Comparison of ENCODE assay signal across 14 cellular contexts in the genomic region with DNA sequence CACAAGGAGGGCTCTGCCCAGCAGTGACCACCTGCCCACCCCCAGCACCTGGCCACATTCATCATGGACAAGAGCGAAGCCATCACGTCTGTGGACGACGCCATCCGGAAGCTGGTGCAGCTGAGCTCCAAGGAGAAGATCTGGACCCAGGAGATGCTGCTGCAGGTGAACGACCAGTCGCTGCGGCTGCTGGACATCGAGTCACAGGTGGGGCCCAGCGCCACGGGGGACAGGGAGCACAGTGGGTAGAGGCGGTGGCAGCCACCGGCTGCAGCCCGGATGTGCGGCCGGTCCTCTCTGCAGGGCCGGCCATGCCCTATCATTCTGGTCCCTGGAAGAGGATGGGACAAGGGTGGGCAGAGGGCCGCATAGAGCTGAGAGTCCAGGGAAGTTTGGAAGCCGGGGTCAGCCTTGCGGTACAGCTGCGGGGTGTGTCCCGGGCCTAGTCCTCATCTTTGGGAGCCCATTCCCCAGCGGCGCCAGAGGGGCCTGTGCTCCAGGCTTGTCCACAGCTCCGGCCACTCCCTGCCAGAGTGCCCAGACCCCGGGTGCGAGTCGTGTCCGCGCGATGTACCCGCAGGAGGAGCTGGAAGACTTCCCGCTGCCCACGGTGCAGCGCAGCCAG. TPM values are rescaled to one million over a fixed set of nuclear protein-coding genes. Genes with fewer than 3 reads are reported as not detected.
DNase-seq lines count a peak whose midpoint lies in the region; ATAC-seq, FAIRE-seq and TF ChIP-seq lines count a peak whose summit lies in the region.
"Had no signal": no experiment of that assay in that cellular context is flagged by ENCODE, and none has a peak within 500 bp of the region (broad histone marks: within the 10 kb centered on the region; RNA-seq: fewer than 3 reads in every experiment).

No MANE protein-coding gene starts in this region.

- ATAC-seq in K562 (no peak), HG03469 (IDR thresholded peaks at IDR 0.05; ENCODE audit: unreplicated experiment) (no peak), GM21381 (IDR thresholded peaks at IDR 0.05; ENCODE audit: unreplicated experiment) (no peak)
- no peak for ATAC-seq in naive thymus-derived CD4-positive, alpha-beta T cell

- H3K9ac ChIP-seq in BLaER1, result no peak overlapping the region
- H3K9ac ChIP-seq in H9 (ENCODE audit: extremely low read depth, insufficient read length, low read length), result no peak overlapping the region
- peak overlapping the region in 1 of 2 experiments; percentile 76; a peak in 1 of 4 replicates for H3K9ac ChIP-seq in K562 (ENCODE audit: insufficient read depth in 1 of 2, low read depth in 2 of 2, low read length in 2 of 2)

- 0 out of 2 replicates have a peak overlapping the region, but pooled peaks have one; percentile 34 for H3K14ac ChIP-seq in H9 (ENCODE audit: insufficient read depth, low read length)

- BruUV-seq in K562 (replicated peaks; lab: Mats Ljungman, UMichigan), result no TSS peak

- no peak overlapping the region for H2BK20ac ChIP-seq in H9 (ENCODE audit: low read depth, low read length, poor library complexity, severe bottlenecking)

- no peaks in the 10 kb centered on the region for H3K23me2 ChIP-seq in H9 (ENCODE audit: insufficient read length, low read depth, low read length, poor library complexity, severe bottlenecking)

- H2BK120ac ChIP-seq in H9 (ENCODE audit: low read depth, low read length, poor library complexity, severe bottlenecking), result no peak overlapping the region

- no peak overlapping the region for H3K4ac ChIP-seq in H9 (ENCODE audit: low read depth, low read length)

- no peak overlapping the region for H2BK15ac ChIP-seq in H9 (ENCODE audit: low read depth, low read length)

- H3K4me1 Mint-ChIP-seq in H9, result peaks cover 3 to 20% of the 10 kb centered on the region in 2 experiments; a peak in 3 of 4 replicates
- H3K4me1 Mint-ChIP-seq in naive thymus-derived CD4-positive, alpha-beta T cell, result peaks cover 6 to 15% (median 10%) of the 10 kb centered on the region in 7 donors

- TF ChIP-seq EP300 in K562 (IDR thresholded peaks at IDR 0.05; ENCODE audit: low read length), result no peak
- TF ChIP-seq EP300 in tibial nerve (IDR thresholded peaks at IDR 0.05), result no peak

- H4K20me1 ChIP-seq in BLaER1 (peaks cover 17% of the 10 kb centered on the region), H9 (ENCODE audit: control insufficient read depth, insufficient read depth, insufficient read length) (no peaks in the 10 kb centered on the region), K562 (replicated peaks; ENCODE audit: control insufficient read depth, insufficient read depth, low read length) (no peaks in the 10 kb centered on the region; the same call in 1 of the 2 replicates)

- H3K36me3 ChIP-seq in BLaER1 (no peaks in the 10 kb centered on the region), K562 (ENCODE audit: control insufficient read depth, insufficient read depth, low read length) (no peaks in the 10 kb centered on the region), tibial nerve (peaks cover 0 to 17% (median 0%) of the 10 kb centered on the region in 3 donors)
- H3K36me3 ChIP-seq in naive thymus-derived CD4-positive, alpha-beta T cell (ENCODE audit: control insufficient read depth in 2 of 3, insufficient read depth in 3 of 3, low read length in 3 of 3), result no peaks in the 10 kb centered on the region
- H3K36me3 ChIP-seq: brain microvascular endothelial cell, heart left ventricle had no signal

- DNase-seq in H9 (no peak), K562 (ENCODE audit: extremely low read depth in 1 of 4, low spot score in 3 of 4) (peak in 1 of 4 experiments; percentile 4), tibial nerve (ENCODE audit: low spot score in 2 of 2) (no peak), GOT3 (lab: John Stamatoyannopoulos, UW) (no peak)
- DNase-seq in naive thymus-derived CD4-positive, alpha-beta T cell, result no peak
- DNase-seq: brain microvascular endothelial cell, NCI-H2171 treated with DMSO at 0.1 percent for 48 hours had no signal

- H3K9me3 Mint-ChIP-seq in H9, result peaks cover 6 to 7% of the 10 kb centered on the region in 2 experiments
- peaks cover 0 to 8% (median 2%) of the 10 kb centered on the region in 11 donors for H3K9me3 Mint-ChIP-seq in naive thymus-derived CD4-positive, alpha-beta T cell
- H3K9me3 Mint-ChIP-seq: stimulated activated naive CD8-positive, alpha-beta T cell treated with anti-CD3 and anti-CD28 coated beads, Interleukin-15, Interleukin-2, amounts not matched to agents 100 ng/mL and 50 ng/mL, for 24 hours had no signal

- no peak overlapping the region for H4K8ac ChIP-seq in H9 (replicated peaks; ENCODE audit: insufficient read length, low read depth, low read length)

- H2AK5ac ChIP-seq in H9 (ENCODE audit: insufficient read length, low read length), result no peak overlapping the region

- H3K36me3 Mint-ChIP-seq in H9 (ENCODE audit: insufficient read depth in 1 of 3, low read depth in 3 of 3), result peaks cover 2 to 15% (median 3%) of the 10 kb centered on the region in 3 experiments; a peak in 5 of 7 replicates
- H3K36me3 Mint-ChIP-seq in naive thymus-derived CD4-positive, alpha-beta T cell, result peaks cover 0 to 3% (median 0%) of the 10 kb centered on the region in 5 donors

- TF ChIP-seq POLR2A in K562 (conservative IDR thresholded peaks at IDR 0.05) (no peak), tibial nerve (IDR thresholded peaks at IDR 0.05) (no peak)

- no peaks in the 10 kb centered on the region for H3K27me3 Mint-ChIP-seq in H9 (ENCODE audit: low read depth)
- peaks cover 0 to 43% (median 20%) of the 10 kb centered on the region in 5 donors for H3K27me3 Mint-ChIP-seq in naive thymus-derived CD4-positive, alpha-beta T cell

- H3K79me2 ChIP-seq in H9 (ENCODE audit: insufficient read depth, low read length) (no peaks in the 10 kb centered on the region), K562 (ENCODE audit: control insufficient read depth, insufficient read depth, low read length) (no peaks in the 10 kb centered on the region)

- no peak overlapping the region for H3K23ac ChIP-seq in H9 (ENCODE audit: insufficient read length, low read depth, low read length)

- H3K4me2 ChIP-seq in BLaER1 (peak overlapping the region; percentile 95), H9 (ENCODE audit: insufficient read depth, insufficient read length, low read length) (peak overlapping the region; percentile 51), K562 (ENCODE audit: insufficient read depth, low read length) (no peak overlapping the region)

- no peak for FAIRE-seq in K562 (lab: Jason Lieb, UNC)
- FAIRE-seq: G401.6, GM18507 had no signal

- H3K27ac Mint-ChIP-seq in H9, result no peak overlapping the region
- H3K27ac Mint-ChIP-seq in naive thymus-derived CD4-positive, alpha-beta T cell, result no peak overlapping the region
- H3K27ac Mint-ChIP-seq: stimulated activated naive CD8-positive, alpha-beta T cell treated with anti-CD3 and anti-CD28 coated beads, Interleukin-15, Interleukin-2, amounts not matched to agents 100 ng/mL and 50 ng/mL, for 24 hours had no signal

- H2BK5ac ChIP-seq in H9 (ENCODE audit: insufficient read length, low read length), result no peak overlapping the region

- in situ Hi-C loops in K562 (cut with MboI), result no loop called here

- no peak overlapping the region for H2BK12ac ChIP-seq in H9 (ENCODE audit: insufficient read length, low read depth, low read length)

- no CpG with 5 or more reads among the region's 35 CpGs for WGBS in H9 (ENCODE audit: extremely low coverage, insufficient read length, low lambda C conversion rate)
- WGBS in K562 (ENCODE audit: insufficient coverage, low coverage, missing lambda C conversion rate), result 70% methylated on average over 33 of the region's 35 CpGs
- 68 to 75% methylated on average over 23 to 30 of the region's 35 CpGs for WGBS in tibial nerve, 2 donors

- H3T11ph ChIP-seq in H9 (ENCODE audit: low read length), result no peak overlapping the region

- H3K27me3 ChIP-seq in BLaER1, result peaks cover 51% of the 10 kb centered on the region
- no peaks in the 10 kb centered on the region for H3K27me3 ChIP-seq in H9 (ENCODE audit: insufficient read depth, low read length)
- no peaks in the 10 kb centered on the region; a peak in 1 of 5 replicates for H3K27me3 ChIP-seq in K562 (ENCODE audit: control insufficient read depth in 2 of 2, insufficient read depth in 2 of 2, low read length in 2 of 2)
- H3K27me3 ChIP-seq in naive thymus-derived CD4-positive, alpha-beta T cell (ENCODE audit: control insufficient read depth in 2 of 2, insufficient read depth in 2 of 2, low read length in 2 of 2), result no peaks in the 10 kb centered on the region
- peaks cover 0 to 33% of the 10 kb centered on the region in 2 donors for H3K27me3 ChIP-seq in tibial nerve

- POLR2A ChIA-PET in K562 (lab: Yijun Ruan, JAX), result interaction anchor here (1.0 kb wide), 1 partner anchor 9 kb away, joined by 3 read pairs; no protein-coding TSS in a partner anchor
- POLR2A ChIA-PET in naive thymus-derived CD4-positive, alpha-beta T cell (lab: Charles Lee), result interaction anchor here (0.5 to 1.9 kb wide), 4 partner anchors 15 to 151 kb away, joined by 3 to 10 read pairs (median 3); a partner anchor contains a TSS

- CTCF ChIA-PET in K562 (lab: Yijun Ruan, JAX; ENCODE audit: low intra/inter-chr PET ratio), result no interaction called here
- CTCF ChIA-PET in naive thymus-derived CD4-positive, alpha-beta T cell (lab: Charles Lee), result interaction anchor here (1.0 kb wide), 2 partner anchors 39 to 57 kb away, joined by 3 to 5 read pairs; no protein-coding TSS in a partner anchor

- peaks cover 35% of the 10 kb centered on the region for H3K4me1 ChIP-seq in BLaER1
- H3K4me1 ChIP-seq in H9 (ENCODE audit: insufficient read depth, low read length), result no peaks in the 10 kb centered on the region
- H3K4me1 ChIP-seq in K562 (replicated peaks in 1 of 2; ENCODE audit: control insufficient read depth in 2 of 2, insufficient read depth in 2 of 2, low read length in 2 of 2), result peaks cover 4 to 54% of the 10 kb centered on the region in 2 experiments
- H3K4me1 ChIP-seq in naive thymus-derived CD4-positive, alpha-beta T cell (ENCODE audit: control insufficient read depth in 2 of 2, insufficient read depth in 2 of 2, low read length in 2 of 2), result peaks cover 8 to 21% of the 10 kb centered on the region in 2 donors
- H3K4me1 ChIP-seq in tibial nerve, result peaks cover 0 to 30% (median 20%) of the 10 kb centered on the region in 4 donors

- no peaks in the 10 kb centered on the region for H3K79me1 ChIP-seq in H9 (ENCODE audit: insufficient read depth, low read depth, low read length, poor library complexity, severe bottlenecking)

- TF ChIP-seq CTCF in H9 (conservative IDR thresholded peaks at IDR 0.05), result no peak
- no peak for TF ChIP-seq CTCF in K562 (IDR thresholded peaks at IDR 0.05 in 2 of 3, conservative IDR thresholded peaks at IDR 0.05 in 1 of 3; ENCODE audit: insufficient read depth in 2 of 3, low read depth in 1 of 3, low read length in 3 of 3)
- no peak for TF ChIP-seq CTCF in tibial nerve (IDR thresholded peaks at IDR 0.05)

- H3K4me3 ChIP-seq in BLaER1 (peak overlapping the region; percentile 59), K562 (no peak overlapping the region), tibial nerve (peak overlapping the region in 2 of 4 donors; percentile 34 to 41)
- H3K4me3 ChIP-seq in naive thymus-derived CD4-positive, alpha-beta T cell (ENCODE audit: low read length), result no peak overlapping the region

- H4K5ac ChIP-seq in H9 (ENCODE audit: insufficient read length, low read depth, low read length), result no peak overlapping the region

- no peaks in the 10 kb centered on the region for H3K9me1 ChIP-seq in K562 (ENCODE audit: control insufficient read depth, insufficient read depth, low read length)

- no peak overlapping the region for H4K91ac ChIP-seq in H9 (ENCODE audit: insufficient read length, low read depth, low read length)

- H3K56ac ChIP-seq in H9 (ENCODE audit: insufficient read length, low read depth, low read length), result no peak overlapping the region

- H3K18ac ChIP-seq in H9 (ENCODE audit: insufficient read length, low read depth, low read length), result peak overlapping the region; percentile 17

- H3K27ac ChIP-seq in BLaER1 (no peak overlapping the region), H9 (ENCODE audit: insufficient read length, low read depth, low read length) (no peak overlapping the region), K562 (ENCODE audit: extremely low read depth, low read depth, low read length) (no peak overlapping the region), tibial nerve (peak overlapping the region in 1 of 4 donors; percentile 11)
- H3K27ac ChIP-seq in naive thymus-derived CD4-positive, alpha-beta T cell (ENCODE audit: low read depth, low read length), result no peak overlapping the region
- H3K27ac ChIP-seq: brain microvascular endothelial cell, heart left ventricle had no signal

- intact Hi-C loops in K562 (cut with micrococcal nuclease), result no loop called here
- intact Hi-C loops in naive thymus-derived CD4-positive, alpha-beta T cell (cut with micrococcal nuclease), result loop anchor here (5.0 to 10.0 kb wide), 3 partner anchors 183 to 313 kb away; a partner anchor contains a TSS

- TF ChIP-seq RAD21 in K562 (CRISPR knock-in tag; conservative IDR thresholded peaks at IDR 0.05 in 1 of 2, IDR thresholded peaks at IDR 0.05 in 1 of 2), result no peak

- H2AFZ ChIP-seq in H9 (ENCODE audit: low read length), result no peak overlapping the region
- H2AFZ ChIP-seq in K562 (ENCODE audit: low read depth, low read length), result 0 out of 2 replicates have a peak overlapping the region, but pooled peaks have one; percentile 14

- H3K9me3 ChIP-seq in BLaER1 (no peaks in the 10 kb centered on the region), H9 (ENCODE audit: control insufficient read depth, low read depth, low read length) (no peaks in the 10 kb centered on the region), K562 (replicated peaks; ENCODE audit: control insufficient read depth, insufficient read depth, low read depth, low read length) (no peaks in the 10 kb centered on the region), tibial nerve (no peaks in the 10 kb centered on the region)
- H3K9me3 ChIP-seq in naive thymus-derived CD4-positive, alpha-beta T cell (ENCODE audit: control insufficient read depth in 2 of 3, low read length in 3 of 3), result no peaks in the 10 kb centered on the region

- peak overlapping the region; percentile 41 to 71; a peak in 3 of 5 replicates for H3K4me3 Mint-ChIP-seq in H9
- H3K4me3 Mint-ChIP-seq in naive thymus-derived CD4-positive, alpha-beta T cell, result peak overlapping the region in 6 of 10 donors; percentile 17 to 79 (median 55)
- H3K4me3 Mint-ChIP-seq: stimulated activated naive CD8-positive, alpha-beta T cell treated with anti-CD3 and anti-CD28 coated beads, Interleukin-15, Interleukin-2, amounts not matched to agents 100 ng/mL and 50 ng/mL, for 24 hours had no signal

RNA-seq across cellular contexts. Expression of a gene that starts 14.1 kb away (rescaled TPM):
- total RNA-seq in H9 (2021) (92.8 and 101 TPM in 2 replicates), K562 (2014; rRNA removed) (13.1 and 17.0 TPM in 2 replicates), K562 (2014; rRNA removed; fragmentation: Illumina TruSeq; extraction: Trizol) (2.5 and 3.7 TPM in 2 replicates), K562 (2015; rRNA removed; fragmentation: Illumina TruSeq; extraction: Trizol) (3.1 and 3.8 TPM in 2 replicates), K562 (2021) (8.6 and 10.4 TPM in 2 replicates), tibial nerve (10 to 100 TPM; 29.1 to 48.0 (median 32.7) TPM)
- 22.1 and 75.1 TPM in 2 replicates for total RNA-seq in K562 (2011; cell fraction: chromatin; rRNA removed; ENCODE audit: low replicate concordance)
- 35.8 and 51.2 TPM in 2 replicates for total RNA-seq in K562 (2011; cell fraction: nucleolus; rRNA removed)
- 21.0 and 26.5 TPM in 2 replicates for total RNA-seq in K562 (2011; cell fraction: nucleoplasm; rRNA removed)
- polyA plus RNA-seq in K562 (2011; rRNA removed) (12.2 and 19.8 TPM in 2 replicates), K562 (2014; fragmentation: Illumina TruSeq; extraction: Trizol) (3.3 and 5.9 TPM in 2 replicates), K562 (2014; fragmentation: Nextera tagmentation; extraction: Ambion mirVana) (1 to 10 TPM in 1 of 2 experiments, under 1 TPM in 1; 0.75 to 1.2 TPM), K562 (2014; rRNA removed) (10.4 and 16.3 TPM in 2 replicates)
- 11.7 and 16.0 TPM in 2 replicates for polyA plus RNA-seq in K562 (2011; cell fraction: cytosol; rRNA removed)
- polyA plus RNA-seq in K562 (2011; cell fraction: nucleus; rRNA removed), result 98.5 and 118 TPM in 2 replicates
- polyA plus RNA-seq in K562 (2012), result 9.6 and 10.7 TPM in 2 replicates
- 3.1 and 5.6 TPM in 2 replicates for polyA minus RNA-seq in K562 (2011; rRNA and poly(A)+ RNA removed)
- 10.0 and 10.5 TPM in 2 replicates for polyA minus RNA-seq in K562 (2011; cell fraction: cytosol; rRNA and poly(A)+ RNA removed)
- 7.7 and 12.1 TPM in 2 replicates for polyA minus RNA-seq in K562 (2011; cell fraction: nucleus; rRNA and poly(A)+ RNA removed)
- 10 to 100 TPM in 3 of 5 experiments, 1 to 10 TPM in 2; 7.2 to 16.6 (median 10.9) TPM for total RNA-seq in naive thymus-derived CD4-positive, alpha-beta T cell
- polyA plus RNA-seq in naive thymus-derived CD4-positive, alpha-beta T cell, result 1 to 10 TPM; 4.5 to 4.6 TPM

RNA-seq across cellular contexts. Expression of a gene that starts 24.5 kb away (rescaled TPM):
- total RNA-seq in H9 (2021) (15.3 and 23.6 TPM in 2 replicates), K562 (2014; rRNA removed) (16.9 and 18.4 TPM in 2 replicates), K562 (2014; rRNA removed; fragmentation: Illumina TruSeq; extraction: Trizol) (9.4 and 11.0 TPM in 2 replicates), K562 (2015; rRNA removed; fragmentation: Illumina TruSeq; extraction: Trizol) (7.8 and 8.8 TPM in 2 replicates), K562 (2021) (14.2 and 14.6 TPM in 2 replicates), tibial nerve (10 to 100 TPM; 15.3 to 43.9 (median 38.1) TPM)
- 42.2 and 91.7 TPM in 2 replicates for total RNA-seq in K562 (2011; cell fraction: chromatin; rRNA removed; ENCODE audit: low replicate concordance)
- 45.0 and 58.9 TPM in 2 replicates for total RNA-seq in K562 (2011; cell fraction: nucleolus; rRNA removed)
- total RNA-seq in K562 (2011; cell fraction: nucleoplasm; rRNA removed), result 50.4 and 62.3 TPM in 2 replicates
- polyA plus RNA-seq in K562 (2011; rRNA removed) (26.3 and 30.1 TPM in 2 replicates), K562 (2014; fragmentation: Illumina TruSeq; extraction: Trizol) (12.4 and 14.1 TPM in 2 replicates), K562 (2014; fragmentation: Nextera tagmentation; extraction: Ambion mirVana) (1 to 10 TPM; 5.1 to 6.3 TPM), K562 (2014; rRNA removed) (25.1 and 38.3 TPM in 2 replicates)
- polyA plus RNA-seq in K562 (2011; cell fraction: cytosol; rRNA removed), result 30.7 and 33.7 TPM in 2 replicates
- 51.3 and 73.6 TPM in 2 replicates for polyA plus RNA-seq in K562 (2011; cell fraction: nucleus; rRNA removed)
- polyA plus RNA-seq in K562 (2012), result 22.7 and 27.4 TPM in 2 replicates
- polyA minus RNA-seq in K562 (2011; rRNA and poly(A)+ RNA removed), result 5.0 and 6.4 TPM in 2 replicates
- 4.3 and 4.9 TPM in 2 replicates for polyA minus RNA-seq in K562 (2011; cell fraction: cytosol; rRNA and poly(A)+ RNA removed)
- 9.6 and 11.2 TPM in 2 replicates for polyA minus RNA-seq in K562 (2011; cell fraction: nucleus; rRNA and poly(A)+ RNA removed)
- 10 to 100 TPM; 26.2 to 44.3 (median 40.4) TPM for total RNA-seq in naive thymus-derived CD4-positive, alpha-beta T cell
- 10 to 100 TPM; 31.4 to 37.8 TPM for polyA plus RNA-seq in naive thymus-derived CD4-positive, alpha-beta T cell

RNA-seq across cellular contexts. Expression of a gene that starts 25.1 kb away (rescaled TPM):
- total RNA-seq in H9 (2021), result 67.3 and 68.6 TPM in 2 replicates
- 68.2 and 200 TPM in 2 replicates for total RNA-seq in K562 (2011; cell fraction: chromatin; rRNA removed; ENCODE audit: low replicate concordance)
- total RNA-seq in K562 (2011; cell fraction: nucleolus; rRNA removed), result 95.7 and 111 TPM in 2 replicates
- 50.3 and 71.3 TPM in 2 replicates for total RNA-seq in K562 (2011; cell fraction: nucleoplasm; rRNA removed)
- total RNA-seq in K562 (2014; rRNA removed), result 46.9 and 58.7 TPM in 2 replicates
- total RNA-seq in K562 (2014; rRNA removed; fragmentation: Illumina TruSeq; extraction: Trizol), result 13.3 and 20.4 TPM in 2 replicates
- total RNA-seq in K562 (2015; rRNA removed; fragmentation: Illumina TruSeq; extraction: Trizol), result 26.8 and 27.3 TPM in 2 replicates
- total RNA-seq in K562 (2021), result 64.2 and 69.1 TPM in 2 replicates
- 27.5 and 39.1 TPM in 2 replicates for polyA plus RNA-seq in K562 (2011; rRNA removed)
- polyA plus RNA-seq in K562 (2011; cell fraction: cytosol; rRNA removed), result 45.8 and 77.2 TPM in 2 replicates
- polyA plus RNA-seq in K562 (2011; cell fraction: nucleus; rRNA removed), result 28.4 and 56.6 TPM in 2 replicates
- 33.6 and 47.2 TPM in 2 replicates for polyA plus RNA-seq in K562 (2012)
- 26.3 and 33.7 TPM in 2 replicates for polyA plus RNA-seq in K562 (2014; fragmentation: Illumina TruSeq; extraction: Trizol)
- 1 to 10 TPM; 2.0 to 3.6 TPM for polyA plus RNA-seq in K562 (2014; fragmentation: Nextera tagmentation; extraction: Ambion mirVana)
- 52.7 and 62.6 TPM in 2 replicates for polyA plus RNA-seq in K562 (2014; rRNA removed)
- polyA minus RNA-seq in K562 (2011; rRNA and poly(A)+ RNA removed), result 16.7 and 25.1 TPM in 2 replicates
- 39.4 and 45.8 TPM in 2 replicates for polyA minus RNA-seq in K562 (2011; cell fraction: cytosol; rRNA and poly(A)+ RNA removed)
- polyA minus RNA-seq in K562 (2011; cell fraction: nucleus; rRNA and poly(A)+ RNA removed), result 22.2 and 28.8 TPM in 2 replicates
- total RNA-seq in naive thymus-derived CD4-positive, alpha-beta T cell, result 100 to 1,000 TPM in 1 of 5 experiments, 10 to 100 TPM in 4; 44.5 to 117 (median 54.2) TPM
- 10 to 100 TPM; 33.0 to 71.8 TPM for polyA plus RNA-seq in naive thymus-derived CD4-positive, alpha-beta T cell
- total RNA-seq in tibial nerve, result 10 to 100 TPM; 31.6 to 54.3 (median 41.2) TPM

RNA-seq across cellular contexts. Expression of a gene that starts 27.1 kb away (rescaled TPM):
- total RNA-seq in H9 (2021) (268 and 300 TPM in 2 replicates), K562 (2014; rRNA removed) (507 and 536 TPM in 2 replicates), K562 (2014; rRNA removed; fragmentation: Illumina TruSeq; extraction: Trizol) (228 and 260 TPM in 2 replicates), K562 (2015; rRNA removed; fragmentation: Illumina TruSeq; extraction: Trizol) (413 and 441 TPM in 2 replicates), K562 (2021) (541 and 595 TPM in 2 replicates), tibial nerve (100 to 1,000 TPM; 203 to 323 (median 241) TPM)
- 172 and 310 TPM in 2 replicates for total RNA-seq in K562 (2011; cell fraction: chromatin; rRNA removed; ENCODE audit: low replicate concordance)
- total RNA-seq in K562 (2011; cell fraction: nucleolus; rRNA removed), result 171 and 194 TPM in 2 replicates
- 200 and 202 TPM in 2 replicates for total RNA-seq in K562 (2011; cell fraction: nucleoplasm; rRNA removed)
- polyA plus RNA-seq in K562 (2011; rRNA removed) (416 and 427 TPM in 2 replicates), K562 (2014; fragmentation: Illumina TruSeq; extraction: Trizol) (400 and 436 TPM in 2 replicates), K562 (2014; fragmentation: Nextera tagmentation; extraction: Ambion mirVana) (100 to 1,000 TPM; 328 to 492 TPM), K562 (2014; rRNA removed) (520 and 521 TPM in 2 replicates)
- polyA plus RNA-seq in K562 (2011; cell fraction: cytosol; rRNA removed), result 459 and 498 TPM in 2 replicates
- 247 and 274 TPM in 2 replicates for polyA plus RNA-seq in K562 (2011; cell fraction: nucleus; rRNA removed)
- polyA plus RNA-seq in K562 (2012), result 413 and 492 TPM in 2 replicates
- 150 and 162 TPM in 2 replicates for polyA minus RNA-seq in K562 (2011; rRNA and poly(A)+ RNA removed)
- 252 and 295 TPM in 2 replicates for polyA minus RNA-seq in K562 (2011; cell fraction: cytosol; rRNA and poly(A)+ RNA removed)
- 42.5 and 74.1 TPM in 2 replicates for polyA minus RNA-seq in K562 (2011; cell fraction: nucleus; rRNA and poly(A)+ RNA removed)
- 100 to 1,000 TPM in 2 of 5 experiments, 10 to 100 TPM in 3; 61.4 to 272 (median 90.3) TPM for total RNA-seq in naive thymus-derived CD4-positive, alpha-beta T cell
- 100 to 1,000 TPM; 179 to 214 TPM for polyA plus RNA-seq in naive thymus-derived CD4-positive, alpha-beta T cell

RNA-seq across cellular contexts. Expression of a gene that starts 57.2 kb away (rescaled TPM):
- 51.5 and 60.0 TPM in 2 replicates for total RNA-seq in H9 (2021)
- 140 and 450 TPM in 2 replicates for total RNA-seq in K562 (2011; cell fraction: chromatin; rRNA removed; ENCODE audit: low replicate concordance)
- total RNA-seq in K562 (2011; cell fraction: nucleolus; rRNA removed), result 336 and 342 TPM in 2 replicates
- 156 and 178 TPM in 2 replicates for total RNA-seq in K562 (2011; cell fraction: nucleoplasm; rRNA removed)
- 50.8 and 50.9 TPM in 2 replicates for total RNA-seq in K562 (2014; rRNA removed)
- total RNA-seq in K562 (2014; rRNA removed; fragmentation: Illumina TruSeq; extraction: Trizol), result 13.5 and 17.1 TPM in 2 replicates
- total RNA-seq in K562 (2015; rRNA removed; fragmentation: Illumina TruSeq; extraction: Trizol), result 45.4 and 49.5 TPM in 2 replicates
- total RNA-seq in K562 (2021), result 105 and 118 TPM in 2 replicates
- polyA plus RNA-seq in K562 (2011; rRNA removed), result 35.8 and 58.6 TPM in 2 replicates
- 47.9 and 104 TPM in 2 replicates for polyA plus RNA-seq in K562 (2011; cell fraction: cytosol; rRNA removed)
- polyA plus RNA-seq in K562 (2011; cell fraction: nucleus; rRNA removed), result 263 and 504 TPM in 2 replicates
- polyA plus RNA-seq in K562 (2012), result 53.2 and 84.6 TPM in 2 replicates
- 36.9 and 78.5 TPM in 2 replicates for polyA plus RNA-seq in K562 (2014; fragmentation: Illumina TruSeq; extraction: Trizol)
- polyA plus RNA-seq in K562 (2014; fragmentation: Nextera tagmentation; extraction: Ambion mirVana), result 1 to 10 TPM; 2.8 to 3.3 TPM
- 144 TPM in 2 replicates for polyA plus RNA-seq in K562 (2014; rRNA removed)
- polyA minus RNA-seq in K562 (2011; rRNA and poly(A)+ RNA removed), result 6.8 and 13.8 TPM in 2 replicates
- polyA minus RNA-seq in K562 (2011; cell fraction: cytosol; rRNA and poly(A)+ RNA removed), result 29.3 and 39.0 TPM in 2 replicates
- polyA minus RNA-seq in K562 (2011; cell fraction: nucleus; rRNA and poly(A)+ RNA removed), result 57.2 and 63.4 TPM in 2 replicates
- 10 to 100 TPM; 37.8 to 59.2 (median 52.9) TPM for total RNA-seq in naive thymus-derived CD4-positive, alpha-beta T cell
- polyA plus RNA-seq in naive thymus-derived CD4-positive, alpha-beta T cell, result 10 to 100 TPM in 1 of 2 donors, 1 to 10 TPM in 1; 8.1 to 17.8 TPM
- 10 to 100 TPM; 22.1 to 41.4 (median 27.3) TPM for total RNA-seq in tibial nerve
